ENCODE assay signal across 1 cellular context in the genomic region with DNA sequence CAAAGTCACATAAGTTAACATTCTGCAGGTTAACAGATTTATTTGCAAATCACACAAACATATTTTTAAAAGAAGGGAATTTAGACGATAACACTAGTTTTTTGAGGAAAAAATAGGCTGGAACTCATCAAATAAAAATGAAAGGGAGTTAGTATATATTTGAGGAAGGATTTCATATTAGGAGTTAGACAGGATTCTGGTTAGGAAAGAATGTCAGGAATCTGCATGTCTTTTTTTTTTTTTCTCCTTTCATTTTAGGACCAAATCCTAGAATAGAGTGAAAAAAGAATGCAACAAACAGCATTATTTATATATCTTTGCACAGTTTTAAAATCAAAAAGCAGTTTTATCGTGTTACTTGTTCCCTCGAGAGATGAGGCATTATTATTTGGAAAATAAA.
TF ChIP-seq lines count a peak whose summit lies in the region.

No MANE protein-coding gene starts in this region.

TF ChIP-seq in endothelial cell of umbilical vein, 7 proteins besides CTCF, POLR2A, EP300 and RAD21:
- no peak for TF ChIP-seq JUN (IDR thresholded peaks at IDR 0.05; ENCODE audit: borderline replicate concordance, insufficient read depth, insufficient read length, low read depth)
- no peak for TF ChIP-seq FOS (IDR thresholded peaks at IDR 0.05; ENCODE audit: borderline replicate concordance, insufficient read depth, low read length)
- no peak for TF ChIP-seq GATA2 (IDR thresholded peaks at IDR 0.05; ENCODE audit: insufficient read depth, insufficient read length, low read depth, low read length)
- TF ChIP-seq EZH2 (IDR thresholded peaks at IDR 0.05; ENCODE audit: borderline replicate concordance, low read depth, low read length, severe bottlenecking): no peak
- TF ChIP-seq POLR2AphosphoS5 (IDR thresholded peaks at IDR 0.05; ENCODE audit: insufficient read depth, low read depth, low read length): no peak
- TF ChIP-seq, protein P1, sequence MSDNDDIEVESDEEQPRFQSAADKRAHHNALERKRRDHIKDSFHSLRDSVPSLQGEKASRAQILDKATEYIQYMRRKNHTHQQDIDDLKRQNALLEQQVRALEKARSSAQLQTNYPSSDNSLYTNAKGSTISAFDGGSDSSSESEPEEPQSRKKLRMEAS (IDR thresholded peaks at IDR 0.05; ENCODE audit: insufficient read depth, insufficient read length): no peak
- TF ChIP-seq MYC (IDR thresholded peaks at IDR 0.05; ENCODE audit: low read depth, low read length): no peak
TF ChIP-seq in endothelial cell of umbilical vein: peak in this region for 0.
